Comparison of ENCODE assay signal across 16 cellular contexts in genomic region chr12:11978985-11979384, GRCh38.
A peak's percentile ranks its signal among the peaks of the same experiment; 100 is the strongest.
DNase-seq lines count a peak whose midpoint lies in the region; ATAC-seq and TF ChIP-seq lines count a peak whose summit lies in the region.
"Had no signal": no experiment of that assay in that cellular context is flagged by ENCODE, and none has a peak within 500 bp of the region (broad histone marks: within the 10 kb centered on the region; RNA-seq: fewer than 3 reads in every experiment).

No MANE protein-coding gene starts in this region.

- H3K9me3 ChIP-seq in RWPE2 (ENCODE audit: severe bottlenecking): no peaks in the 10 kb centered on the region
- H3K9me3 ChIP-seq in effector memory CD4-positive, alpha-beta T cell (ENCODE audit: control insufficient read depth, low read length): no peaks in the 10 kb centered on the region
- H3K9me3 ChIP-seq in prostate gland: no peaks in the 10 kb centered on the region
- H3K9me3 ChIP-seq: heart right ventricle had no signal

- no peak overlapping the region for H3K4me3 ChIP-seq in RWPE2 (ENCODE audit: severe bottlenecking)
- H3K4me3 ChIP-seq in effector memory CD4-positive, alpha-beta T cell (ENCODE audit: insufficient read depth, low read depth, low read length, poor library complexity, severe bottlenecking): no peak overlapping the region
- no peak overlapping the region for H3K4me3 ChIP-seq in prostate gland
- H3K4me3 ChIP-seq: heart right ventricle had no signal

- H3K36me3 ChIP-seq in RWPE2 (ENCODE audit: low read depth) (no peaks in the 10 kb centered on the region), prostate gland (no peaks in the 10 kb centered on the region)
- no peaks in the 10 kb centered on the region for H3K36me3 ChIP-seq in effector memory CD4-positive, alpha-beta T cell (ENCODE audit: control insufficient read depth, insufficient read depth, low read length)
- H3K36me3 ChIP-seq: heart right ventricle had no signal

- peaks cover 56% of the 10 kb centered on the region for H3K4me1 Mint-ChIP-seq in activated naive CD4-positive, alpha-beta T cell treated with anti-CD3 and anti-CD28 coated beads, Interleukin-2, amount 50 U/mL, for 24 hours
- H3K4me1 Mint-ChIP-seq in stimulated activated effector memory CD8-positive, alpha-beta T cell treated with anti-CD3 and anti-CD28 coated beads, Interleukin-12 subunit alpha, Interleukin-12 subunit beta, amount 100 ng/mL, for 72 hours: peaks cover 57% of the 10 kb centered on the region
- H3K4me1 Mint-ChIP-seq: H9 had no signal

- TF ChIP-seq CTCF in RWPE2 (IDR thresholded peaks at IDR 0.05; ENCODE audit: poor library complexity, severe bottlenecking) (no peak), prostate gland (IDR thresholded peaks at IDR 0.05) (no peak)

- H3K36me3 Mint-ChIP-seq in activated naive CD4-positive, alpha-beta T cell treated with anti-CD3 and anti-CD28 coated beads, Interleukin-2, amount 50 U/mL, for 24 hours: peaks cover 2% of the 10 kb centered on the region
- H3K36me3 Mint-ChIP-seq in stimulated activated effector memory CD8-positive, alpha-beta T cell treated with anti-CD3 and anti-CD28 coated beads, Interleukin-12 subunit alpha, Interleukin-12 subunit beta, amount 100 ng/mL, for 72 hours: no peaks in the 10 kb centered on the region

- no peaks in the 10 kb centered on the region for H3K4me1 ChIP-seq in RWPE2 (ENCODE audit: insufficient read depth, poor library complexity, severe bottlenecking)
- H3K4me1 ChIP-seq in effector memory CD4-positive, alpha-beta T cell (ENCODE audit: control insufficient read depth, insufficient read depth, low read length, poor library complexity, severe bottlenecking): peaks cover 24% of the 10 kb centered on the region
- H3K4me1 ChIP-seq in prostate gland (replicated peaks): no peaks in the 10 kb centered on the region

- H3K27ac ChIP-seq in RWPE2 (ENCODE audit: poor library complexity, severe bottlenecking): no peak overlapping the region
- H3K27ac ChIP-seq in effector memory CD4-positive, alpha-beta T cell (ENCODE audit: insufficient read depth, low read length, poor library complexity, severe bottlenecking): peak overlapping the region; percentile 79
- H3K27ac ChIP-seq in prostate gland: no peak overlapping the region
- H3K27ac ChIP-seq: heart right ventricle, KMS-11 had no signal

- H3K4me3 Mint-ChIP-seq in activated naive CD4-positive, alpha-beta T cell treated with anti-CD3 and anti-CD28 coated beads, Interleukin-2, amount 50 U/mL, for 24 hours: no peak overlapping the region
- peak overlapping the region; percentile 13 for H3K4me3 Mint-ChIP-seq in stimulated activated effector memory CD8-positive, alpha-beta T cell treated with anti-CD3 and anti-CD28 coated beads, Interleukin-12 subunit alpha, Interleukin-12 subunit beta, amount 100 ng/mL, for 72 hours
- H3K4me3 Mint-ChIP-seq: H9 had no signal

- H3K27me3 Mint-ChIP-seq in activated naive CD4-positive, alpha-beta T cell treated with anti-CD3 and anti-CD28 coated beads, Interleukin-2, amount 50 U/mL, for 24 hours: no peaks in the 10 kb centered on the region

- TF ChIP-seq POLR2A in prostate gland (IDR thresholded peaks at IDR 0.05): no peak

- 64% methylated on average over 1 of the region's 1 CpG for WGBS in prostate gland

- H3K9me3 Mint-ChIP-seq in activated naive CD4-positive, alpha-beta T cell treated with anti-CD3 and anti-CD28 coated beads, Interleukin-2, amount 50 U/mL, for 24 hours: peaks cover 18% of the 10 kb centered on the region
- H3K9me3 Mint-ChIP-seq in stimulated activated effector memory CD8-positive, alpha-beta T cell treated with anti-CD3 and anti-CD28 coated beads, Interleukin-12 subunit alpha, Interleukin-12 subunit beta, amount 100 ng/mL, for 72 hours: peaks cover 6% of the 10 kb centered on the region
- H3K9me3 Mint-ChIP-seq: H9 had no signal

- peak; percentile 83 for ATAC-seq in RWPE2 (ENCODE audit: low read depth)
- ATAC-seq in stimulated activated effector memory CD8-positive, alpha-beta T cell treated with anti-CD3 and anti-CD28 coated beads, Interleukin-12 subunit alpha, Interleukin-12 subunit beta, amount 100 ng/mL, for 72 hours: peak; percentile 75
- no peak for ATAC-seq in GM21423 (IDR thresholded peaks at IDR 0.05; ENCODE audit: unreplicated experiment)
- ATAC-seq: heart right ventricle had no signal

- peak overlapping the region; percentile 62 for H3K27ac Mint-ChIP-seq in activated naive CD4-positive, alpha-beta T cell treated with anti-CD3 and anti-CD28 coated beads, Interleukin-2, amount 50 U/mL, for 24 hours
- H3K27ac Mint-ChIP-seq in stimulated activated effector memory CD8-positive, alpha-beta T cell treated with anti-CD3 and anti-CD28 coated beads, Interleukin-12 subunit alpha, Interleukin-12 subunit beta, amount 100 ng/mL, for 72 hours: peak overlapping the region; percentile 99
- H3K27ac Mint-ChIP-seq: H9 had no signal

- DNase-seq in activated naive CD4-positive, alpha-beta T cell treated with anti-CD3 and anti-CD28 coated beads, Interleukin-2, amount 50 U/mL, for 16 hours: no peak
- DNase-seq in RWPE2 (ENCODE audit: low spot score): no peak
- DNase-seq in effector memory CD4-positive, alpha-beta T cell: no peak
- no peak for DNase-seq in stimulated activated effector memory CD8-positive, alpha-beta T cell treated with anti-CD3 and anti-CD28 coated beads, Interleukin-12 subunit alpha, Interleukin-12 subunit beta, amount 100 ng/mL, for 72 hours (ENCODE audit: low spot score in 2 of 2)
- DNase-seq in NCI-H2107 (lab: John Stamatoyannopoulos, UW): no peak
- no peak for DNase-seq in prostate gland (ENCODE audit: low spot score)
- DNase-seq: activated CD8-positive, alpha-beta memory T cell treated with anti-CD3 and anti-CD28 coated beads for 24 hours; DMS153; H9; heart right ventricle; NCI-H187; NCI-H748 treated with DMSO at 0.1 percent for 48 hours; posterior cingulate gyrus had no signal

- intact Hi-C loops in prostate gland (cut with DNase I): no loop called here

- H3K27me3 ChIP-seq in RWPE2 (ENCODE audit: insufficient read depth, poor library complexity, severe bottlenecking) (no peaks in the 10 kb centered on the region), prostate gland (replicated peaks; ENCODE audit: insufficient read depth) (no peaks in the 10 kb centered on the region)
- no peaks in the 10 kb centered on the region for H3K27me3 ChIP-seq in effector memory CD4-positive, alpha-beta T cell (replicated peaks; ENCODE audit: control insufficient read depth, insufficient read depth, low read length, poor library complexity, severe bottlenecking)
- H3K27me3 ChIP-seq: heart right ventricle had no signal
